ENCODE assay signal across 1 cellular context in the genomic region with DNA sequence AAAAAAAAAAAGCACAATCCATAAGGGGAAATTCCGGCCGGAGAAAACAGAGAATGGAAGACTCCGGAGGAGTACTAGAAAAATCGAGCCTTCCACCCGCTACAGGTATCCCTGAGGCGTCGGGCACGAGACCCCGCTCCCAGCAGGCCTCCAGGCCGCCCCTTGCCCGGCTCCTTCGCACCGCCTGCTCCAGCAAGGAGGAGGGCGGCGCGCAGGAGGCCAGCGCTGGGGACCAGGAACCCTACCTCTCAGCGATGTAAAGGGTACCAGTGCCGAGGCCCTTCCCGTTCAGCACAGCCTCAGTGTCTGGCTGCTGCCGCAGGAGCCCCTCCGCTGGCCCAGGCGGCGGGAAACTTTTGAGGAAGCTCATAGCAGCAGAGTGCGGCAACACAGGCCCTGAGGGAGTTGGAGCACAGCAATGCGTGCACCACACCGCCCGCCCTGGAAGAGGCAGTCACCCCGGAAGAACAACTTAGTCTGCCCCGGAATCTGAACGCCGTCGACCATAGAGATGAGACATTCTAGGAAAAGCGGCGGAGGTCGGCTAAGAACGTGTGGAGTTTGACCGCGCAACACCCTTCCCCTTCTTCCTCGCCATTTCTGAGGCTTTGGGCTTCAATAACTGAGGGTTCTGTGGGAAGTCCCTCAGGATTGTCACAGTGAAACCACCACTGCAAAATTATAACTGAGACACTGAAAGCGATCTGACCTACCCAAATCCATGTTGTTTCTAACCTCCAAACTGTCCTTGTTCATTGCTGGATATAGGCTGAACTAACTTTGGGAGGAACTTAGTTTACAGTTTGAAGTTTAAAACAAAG.
TF ChIP-seq lines count a peak whose summit lies in the region.

A gene with protein sequence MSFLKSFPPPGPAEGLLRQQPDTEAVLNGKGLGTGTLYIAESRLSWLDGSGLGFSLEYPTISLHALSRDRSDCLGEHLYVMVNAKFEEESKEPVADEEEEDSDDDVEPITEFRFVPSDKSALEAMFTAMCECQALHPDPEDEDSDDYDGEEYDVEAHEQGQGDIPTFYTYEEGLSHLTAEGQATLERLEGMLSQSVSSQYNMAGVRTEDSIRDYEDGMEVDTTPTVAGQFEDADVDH (minus strand): TSS at position 450 of the 821 bp plus-strand sequence. CDS start 80 bp downstream, at position 370.

TF ChIP-seq in K562, 482 proteins besides CTCF, POLR2A, EP300 and RAD21 (continued from another document and continues in another):
- TF ChIP-seq, protein P1, sequence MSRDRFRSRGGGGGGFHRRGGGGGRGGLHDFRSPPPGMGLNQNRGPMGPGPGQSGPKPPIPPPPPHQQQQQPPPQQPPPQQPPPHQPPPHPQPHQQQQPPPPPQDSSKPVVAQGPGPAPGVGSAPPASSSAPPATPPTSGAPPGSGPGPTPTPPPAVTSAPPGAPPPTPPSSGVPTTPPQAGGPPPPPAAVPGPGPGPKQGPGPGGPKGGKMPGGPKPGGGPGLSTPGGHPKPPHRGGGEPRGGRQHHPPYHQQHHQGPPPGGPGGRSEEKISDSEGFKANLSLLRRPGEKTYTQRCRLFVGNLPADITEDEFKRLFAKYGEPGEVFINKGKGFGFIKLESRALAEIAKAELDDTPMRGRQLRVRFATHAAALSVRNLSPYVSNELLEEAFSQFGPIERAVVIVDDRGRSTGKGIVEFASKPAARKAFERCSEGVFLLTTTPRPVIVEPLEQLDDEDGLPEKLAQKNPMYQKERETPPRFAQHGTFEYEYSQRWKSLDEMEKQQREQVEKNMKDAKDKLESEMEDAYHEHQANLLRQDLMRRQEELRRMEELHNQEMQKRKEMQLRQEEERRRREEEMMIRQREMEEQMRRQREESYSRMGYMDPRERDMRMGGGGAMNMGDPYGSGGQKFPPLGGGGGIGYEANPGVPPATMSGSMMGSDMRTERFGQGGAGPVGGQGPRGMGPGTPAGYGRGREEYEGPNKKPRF (IDR thresholded peaks at IDR 0.05; ENCODE audit: low read depth, low read length): no peak
- TF ChIP-seq WHSC1 (IDR thresholded peaks at IDR 0.05; ENCODE audit: low read length) (no peak), ILF3 (IDR thresholded peaks at IDR 0.05; ENCODE audit: borderline replicate concordance) (no peak), ZNF165 (CRISPR knock-in tag; IDR thresholded peaks at IDR 0.05; ENCODE audit: borderline replicate concordance) (no peak), RBM25 (IDR thresholded peaks at IDR 0.05; ENCODE audit: low read depth, low read length, severe bottlenecking) (no peak), MXD1 (CRISPR knock-in tag; IDR thresholded peaks at IDR 0.05; ENCODE audit: borderline replicate concordance, poor library complexity, severe bottlenecking) (peak; percentile 40), JUND (IDR thresholded peaks at IDR 0.05; ENCODE audit: borderline replicate concordance, low read depth, low read length) (peak; percentile 77), JUND (tag; IDR thresholded peaks at IDR 0.05; ENCODE audit: borderline replicate concordance, low read depth, low read length) (no peak; the same call in 1 of the 3 replicates), ZNF140 (CRISPR knock-in tag; IDR thresholded peaks at IDR 0.05) (no peak), NONO (IDR thresholded peaks at IDR 0.05; ENCODE audit: low read depth in 2 of 2, low read length in 1 of 2) (no peak), SUPT5H (IDR thresholded peaks at IDR 0.05) (peak; percentile 94), GABPB1 (CRISPR knock-in tag; IDR thresholded peaks at IDR 0.05) (peak; percentile 96), HOXB6 (CRISPR knock-in tag; IDR thresholded peaks at IDR 0.05; ENCODE audit: borderline replicate concordance) (no peak), ZKSCAN8 (CRISPR knock-in tag; IDR thresholded peaks at IDR 0.05) (no peak), ZNF41 (CRISPR knock-in tag; conservative IDR thresholded peaks at IDR 0.05) (no peak), TRIM28 (IDR thresholded peaks at IDR 0.05) (no peak), TFAP4 (CRISPR knock-in tag; IDR thresholded peaks at IDR 0.05; ENCODE audit: borderline replicate concordance) (peak; percentile 66; the same call in 1 of the 2 replicates), FOXK2 (conservative IDR thresholded peaks at IDR 0.05 in 1 of 2, IDR thresholded peaks at IDR 0.05 in 1 of 2; ENCODE audit: low read depth in 2 of 2) (peak; percentile 93 to 94), FOXP4 (CRISPR knock-in tag; IDR thresholded peaks at IDR 0.05; ENCODE audit: borderline replicate concordance) (peak; percentile 80; the same call in 1 of the 2 replicates), CBX5 (IDR thresholded peaks at IDR 0.05; ENCODE audit: borderline replicate concordance, low read depth) (0 out of 2 replicates have a peak, but pooled peaks have one; percentile 45), ZNF431 (CRISPR knock-in tag; IDR thresholded peaks at IDR 0.05) (no peak; the same call in 1 of the 2 replicates), TRIM25 (IDR thresholded peaks at IDR 0.05; ENCODE audit: borderline replicate concordance) (no peak), SLC30A9 (CRISPR knock-in tag; IDR thresholded peaks at IDR 0.05) (no peak), ILK (tag; IDR thresholded peaks at IDR 0.05; ENCODE audit: borderline replicate concordance, low read depth) (no peak), RBM17 (IDR thresholded peaks at IDR 0.05; ENCODE audit: borderline replicate concordance, low read depth, low read length) (no peak), FOXO4 (CRISPR knock-in tag; IDR thresholded peaks at IDR 0.05) (no peak), SP2 (IDR thresholded peaks at IDR 0.05; ENCODE audit: extremely low read depth, low read depth, low read length, poor library complexity, severe bottlenecking) (peak; percentile 82), NFRKB (IDR thresholded peaks at IDR 0.05; ENCODE audit: low read depth) (peak; percentile 95), PCBP2 (IDR thresholded peaks at IDR 0.05; ENCODE audit: low read depth, low read length, poor library complexity, severe bottlenecking) (no peak), HNRNPH1 (optimal IDR thresholded peaks at IDR 0.05; ENCODE audit: low read depth, low read length) (no peak), ZNF830 (CRISPR knock-in tag; IDR thresholded peaks at IDR 0.05) (no peak), PYGO2 (tag; IDR thresholded peaks at IDR 0.05) (no peak), ZNF780A (CRISPR knock-in tag; IDR thresholded peaks at IDR 0.05) (no peak), SMC3 (conservative IDR thresholded peaks at IDR 0.05; ENCODE audit: insufficient read depth, low read depth, low read length) (no peak), HNRNPLL (IDR thresholded peaks at IDR 0.05; ENCODE audit: low read depth, low read length, poor library complexity, severe bottlenecking) (peak; percentile 65), HDAC6 (IDR thresholded peaks at IDR 0.05; ENCODE audit: low read depth, low read length) (no peak), MTA3 (IDR thresholded peaks at IDR 0.05; ENCODE audit: borderline replicate concordance) (peak; percentile 77; the same call in 1 of the 2 replicates), STAT5A (IDR thresholded peaks at IDR 0.05; ENCODE audit: borderline replicate concordance, low read length) (peak; percentile 62)
- TF ChIP-seq, protein P2, sequence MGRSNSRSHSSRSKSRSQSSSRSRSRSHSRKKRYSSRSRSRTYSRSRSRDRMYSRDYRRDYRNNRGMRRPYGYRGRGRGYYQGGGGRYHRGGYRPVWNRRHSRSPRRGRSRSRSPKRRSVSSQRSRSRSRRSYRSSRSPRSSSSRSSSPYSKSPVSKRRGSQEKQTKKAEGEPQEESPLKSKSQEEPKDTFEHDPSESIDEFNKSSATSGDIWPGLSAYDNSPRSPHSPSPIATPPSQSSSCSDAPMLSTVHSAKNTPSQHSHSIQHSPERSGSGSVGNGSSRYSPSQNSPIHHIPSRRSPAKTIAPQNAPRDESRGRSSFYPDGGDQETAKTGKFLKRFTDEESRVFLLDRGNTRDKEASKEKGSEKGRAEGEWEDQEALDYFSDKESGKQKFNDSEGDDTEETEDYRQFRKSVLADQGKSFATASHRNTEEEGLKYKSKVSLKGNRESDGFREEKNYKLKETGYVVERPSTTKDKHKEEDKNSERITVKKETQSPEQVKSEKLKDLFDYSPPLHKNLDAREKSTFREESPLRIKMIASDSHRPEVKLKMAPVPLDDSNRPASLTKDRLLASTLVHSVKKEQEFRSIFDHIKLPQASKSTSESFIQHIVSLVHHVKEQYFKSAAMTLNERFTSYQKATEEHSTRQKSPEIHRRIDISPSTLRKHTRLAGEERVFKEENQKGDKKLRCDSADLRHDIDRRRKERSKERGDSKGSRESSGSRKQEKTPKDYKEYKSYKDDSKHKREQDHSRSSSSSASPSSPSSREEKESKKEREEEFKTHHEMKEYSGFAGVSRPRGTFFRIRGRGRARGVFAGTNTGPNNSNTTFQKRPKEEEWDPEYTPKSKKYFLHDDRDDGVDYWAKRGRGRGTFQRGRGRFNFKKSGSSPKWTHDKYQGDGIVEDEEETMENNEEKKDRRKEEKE (IDR thresholded peaks at IDR 0.05; ENCODE audit: borderline replicate concordance in 1 of 2, control insufficient read depth in 1 of 2, low read depth in 2 of 2, low read length in 1 of 2): peak in 1 of 2 experiments; percentile 88; a peak in 2 of 4 replicates
- TF ChIP-seq, protein P3, sequence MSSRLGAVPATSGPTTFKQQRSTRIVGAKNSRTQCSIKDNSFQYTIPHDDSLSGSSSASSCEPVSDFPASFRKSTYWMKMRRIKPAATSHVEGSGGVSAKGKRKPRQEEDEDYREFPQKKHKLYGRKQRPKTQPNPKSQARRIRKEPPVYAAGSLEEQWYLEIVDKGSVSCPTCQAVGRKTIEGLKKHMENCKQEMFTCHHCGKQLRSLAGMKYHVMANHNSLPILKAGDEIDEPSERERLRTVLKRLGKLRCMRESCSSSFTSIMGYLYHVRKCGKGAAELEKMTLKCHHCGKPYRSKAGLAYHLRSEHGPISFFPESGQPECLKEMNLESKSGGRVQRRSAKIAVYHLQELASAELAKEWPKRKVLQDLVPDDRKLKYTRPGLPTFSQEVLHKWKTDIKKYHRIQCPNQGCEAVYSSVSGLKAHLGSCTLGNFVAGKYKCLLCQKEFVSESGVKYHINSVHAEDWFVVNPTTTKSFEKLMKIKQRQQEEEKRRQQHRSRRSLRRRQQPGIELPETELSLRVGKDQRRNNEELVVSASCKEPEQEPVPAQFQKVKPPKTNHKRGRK (tag; IDR thresholded peaks at IDR 0.05): peak; percentile 100
- TF ChIP-seq, protein P4, sequence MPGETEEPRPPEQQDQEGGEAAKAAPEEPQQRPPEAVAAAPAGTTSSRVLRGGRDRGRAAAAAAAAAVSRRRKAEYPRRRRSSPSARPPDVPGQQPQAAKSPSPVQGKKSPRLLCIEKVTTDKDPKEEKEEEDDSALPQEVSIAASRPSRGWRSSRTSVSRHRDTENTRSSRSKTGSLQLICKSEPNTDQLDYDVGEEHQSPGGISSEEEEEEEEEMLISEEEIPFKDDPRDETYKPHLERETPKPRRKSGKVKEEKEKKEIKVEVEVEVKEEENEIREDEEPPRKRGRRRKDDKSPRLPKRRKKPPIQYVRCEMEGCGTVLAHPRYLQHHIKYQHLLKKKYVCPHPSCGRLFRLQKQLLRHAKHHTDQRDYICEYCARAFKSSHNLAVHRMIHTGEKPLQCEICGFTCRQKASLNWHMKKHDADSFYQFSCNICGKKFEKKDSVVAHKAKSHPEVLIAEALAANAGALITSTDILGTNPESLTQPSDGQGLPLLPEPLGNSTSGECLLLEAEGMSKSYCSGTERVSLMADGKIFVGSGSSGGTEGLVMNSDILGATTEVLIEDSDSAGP (CRISPR knock-in tag; IDR thresholded peaks at IDR 0.05): no peak
- TF ChIP-seq, protein P5, sequence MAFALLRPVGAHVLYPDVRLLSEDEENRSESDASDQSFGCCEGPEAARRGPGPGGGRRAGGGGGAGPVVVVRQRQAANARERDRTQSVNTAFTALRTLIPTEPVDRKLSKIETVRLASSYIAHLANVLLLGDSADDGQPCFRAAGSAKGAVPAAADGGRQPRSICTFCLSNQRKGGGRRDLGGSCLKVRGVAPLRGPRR (CRISPR knock-in tag; IDR thresholded peaks at IDR 0.05): no peak
